ENCODE assay signal across 14 cellular contexts in the genomic region with DNA sequence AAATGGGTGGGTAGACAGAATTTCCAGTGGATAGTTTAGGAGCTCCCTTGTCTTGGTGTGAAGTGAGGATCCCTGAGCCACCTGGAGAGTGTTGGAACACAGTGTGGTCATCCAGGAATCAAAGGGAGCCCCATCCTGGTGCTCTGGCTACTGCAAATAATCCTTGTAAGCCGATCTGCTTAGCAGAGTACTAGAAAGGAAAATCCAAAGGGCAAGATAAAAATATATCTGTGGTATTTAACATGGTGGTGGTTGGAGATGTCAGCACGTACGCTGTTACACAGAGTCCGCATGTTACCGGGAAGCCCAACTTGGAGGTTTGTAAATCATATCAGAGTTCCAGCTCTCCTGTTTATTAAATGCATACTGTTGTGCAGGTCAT. TPM values are rescaled to one million over a fixed set of nuclear protein-coding genes. Genes with fewer than 3 reads are reported as not detected.
DNase-seq lines count a peak whose midpoint lies in the region; ATAC-seq and TF ChIP-seq lines count a peak whose summit lies in the region.
"Had no signal": no experiment of that assay in that cellular context is flagged by ENCODE, and none has a peak within 500 bp of the region (broad histone marks: within the 10 kb centered on the region; RNA-seq: fewer than 3 reads in every experiment).

No MANE protein-coding gene starts in this region.

- H3K9me3 Mint-ChIP-seq in endodermal cell: no peaks in the 10 kb centered on the region
- no peaks in the 10 kb centered on the region for H3K9me3 Mint-ChIP-seq in stimulated activated naive B cell treated with anti-CD40 and anti-IgM and Interleukin-4, amounts not matched to agents 10 μg/mL and 1 μg/mL and 100 μg/mL, for 72 hours
- H3K9me3 Mint-ChIP-seq: CD8-positive, alpha-beta memory T cell had no signal

- peaks cover 97% of the 10 kb centered on the region for H3K36me3 ChIP-seq in endodermal cell (ENCODE audit: control insufficient read depth, insufficient read depth, low read length)
- H3K36me3 ChIP-seq in gastroesophageal sphincter: peaks cover 0 to 36% of the 10 kb centered on the region in 2 donors
- peaks cover 16 to 33% of the 10 kb centered on the region in 2 experiments for H3K36me3 ChIP-seq in mesenchymal stem cell (ENCODE audit: control insufficient read depth in 1 of 2, insufficient read depth in 2 of 2, low read depth in 1 of 2, low read length in 2 of 2)
- H3K36me3 ChIP-seq in suprapubic skin: peaks cover 22% of the 10 kb centered on the region

- H3K4me3 Mint-ChIP-seq in endodermal cell: no peak overlapping the region
- no peak overlapping the region for H3K4me3 Mint-ChIP-seq in stimulated activated naive B cell treated with anti-CD40 and anti-IgM and Interleukin-4, amounts not matched to agents 10 μg/mL and 1 μg/mL and 100 μg/mL, for 72 hours
- H3K4me3 Mint-ChIP-seq: CD8-positive, alpha-beta memory T cell had no signal

- no peak overlapping the region for H2BK5ac ChIP-seq in mesenchymal stem cell (ENCODE audit: low read depth, low read length, poor library complexity, severe bottlenecking)

- H3K4me1 ChIP-seq in endodermal cell (ENCODE audit: control insufficient read depth, insufficient read depth, low read length): peaks cover 16% of the 10 kb centered on the region
- H3K4me1 ChIP-seq in gastroesophageal sphincter: peaks cover 0 to 53% (median 11%) of the 10 kb centered on the region in 3 donors
- H3K4me1 ChIP-seq in mesenchymal stem cell (ENCODE audit: control insufficient read depth, insufficient read depth, low read depth, low read length): peaks cover 24% of the 10 kb centered on the region
- peaks cover 44% of the 10 kb centered on the region for H3K4me1 ChIP-seq in suprapubic skin

- no peak overlapping the region for H3K14ac ChIP-seq in mesenchymal stem cell (ENCODE audit: low read length in 2 of 2)

- no peak overlapping the region for H2BK15ac ChIP-seq in mesenchymal stem cell (ENCODE audit: low read depth, poor library complexity, severe bottlenecking)

- 97 to 100% methylated on average over 2 to 5 of the region's 5 CpGs for WGBS in endodermal cell (ENCODE audit: insufficient coverage in 1 of 2, insufficient read length in 1 of 2), 2 experiments
- 77 to 81% methylated on average over 4 to 5 of the region's 5 CpGs for WGBS in gastroesophageal sphincter (ENCODE audit: low coverage in 1 of 2), 2 donors
- 95% methylated on average over 5 of the region's 5 CpGs for WGBS in mesenchymal stem cell
- WGBS in suprapubic skin: 96% methylated on average over 5 of the region's 5 CpGs

- DNase-seq in endodermal cell: no peak
- no peak for DNase-seq in mesenchymal stem cell
- no peak for DNase-seq in suprapubic skin (ENCODE audit: low spot score in 2 of 2)
- DNase-seq in activated T-cell treated with anti-CD3 and anti-CD28 coated beads, Interleukin-2, amount 50 U/mL, for 1 hour: no peak
- no peak for DNase-seq in NCI-H446 (lab: John Stamatoyannopoulos, UW)
- no peak for DNase-seq in stimulated activated naive B cell treated with anti-CD40 and anti-IgM and Interleukin-4, amounts not matched to agents 10 μg/mL and 1 μg/mL and 100 μg/mL, for 72 hours
- DNase-seq: CD8-positive, alpha-beta memory T cell; NCI-H146; NCI-H2227 treated with DMSO at 0.1 percent for 48 hours; NCI-H526 treated with DMSO at 0.1 percent for 48 hours; SHP77 treated with DMSO at 0.1 percent for 48 hours had no signal

- H2BK120ac ChIP-seq in mesenchymal stem cell (ENCODE audit: low read depth, low read length): no peak overlapping the region

- no peak overlapping the region for H3K9ac ChIP-seq in endodermal cell (ENCODE audit: extremely low read depth, low read length, poor library complexity, severe bottlenecking)
- peak overlapping the region; percentile 74 for H3K9ac ChIP-seq in mesenchymal stem cell (ENCODE audit: low read length)
- H3K9ac ChIP-seq: BLaER1 had no signal

- H3K27ac ChIP-seq in endodermal cell (ENCODE audit: low read depth, low read length): no peak overlapping the region
- H3K27ac ChIP-seq in gastroesophageal sphincter: peak overlapping the region in 3 of 4 donors; percentile 52 to 86 (median 82)
- H3K27ac ChIP-seq in mesenchymal stem cell (ENCODE audit: low read length, poor library complexity, severe bottlenecking): no peak overlapping the region
- peak overlapping the region; percentile 80 for H3K27ac ChIP-seq in suprapubic skin
- H3K27ac ChIP-seq: BLaER1, HL-60 had no signal

- H3K36me3 Mint-ChIP-seq in endodermal cell (ENCODE audit: low read depth): peaks cover 69% of the 10 kb centered on the region
- H3K36me3 Mint-ChIP-seq in stimulated activated naive B cell treated with anti-CD40 and anti-IgM and Interleukin-4, amounts not matched to agents 10 μg/mL and 1 μg/mL and 100 μg/mL, for 72 hours: no peaks in the 10 kb centered on the region

- H3K4me2 ChIP-seq in mesenchymal stem cell (ENCODE audit: low read length, poor library complexity, severe bottlenecking): no peak overlapping the region
- H3K4me2 ChIP-seq: BLaER1 had no signal

- ATAC-seq in gastroesophageal sphincter: no peak
- no peak for ATAC-seq in stimulated activated naive B cell treated with anti-CD40 and anti-IgM and Interleukin-4, amounts not matched to agents 10 μg/mL and 1 μg/mL and 100 μg/mL, for 72 hours (replicated peaks)

- TF ChIP-seq POLR2A in gastroesophageal sphincter (IDR thresholded peaks at IDR 0.05): no peak
- no peak for TF ChIP-seq POLR2A in suprapubic skin (IDR thresholded peaks at IDR 0.05)

- no peaks in the 10 kb centered on the region for H3K27me3 ChIP-seq in endodermal cell (ENCODE audit: control insufficient read depth, insufficient read depth, low read length, poor library complexity, severe bottlenecking)
- H3K27me3 ChIP-seq in gastroesophageal sphincter: no peaks in the 10 kb centered on the region
- H3K27me3 ChIP-seq in mesenchymal stem cell (ENCODE audit: control insufficient read depth in 1 of 2, insufficient read depth in 1 of 2, low read length in 2 of 2): no peaks in the 10 kb centered on the region
- no peaks in the 10 kb centered on the region for H3K27me3 ChIP-seq in suprapubic skin
- H3K27me3 ChIP-seq: BLaER1 had no signal

- H3K18ac ChIP-seq in mesenchymal stem cell (ENCODE audit: low read depth in 1 of 2, low read length in 2 of 2): no peak overlapping the region

- peaks cover 46% of the 10 kb centered on the region for H3K79me1 ChIP-seq in mesenchymal stem cell (replicated peaks; ENCODE audit: low read length, poor library complexity, severe bottlenecking)

- no peak for TF ChIP-seq CTCF in endodermal cell (conservative IDR thresholded peaks at IDR 0.05)
- no peak for TF ChIP-seq CTCF in gastroesophageal sphincter (IDR thresholded peaks at IDR 0.05)
- TF ChIP-seq CTCF in suprapubic skin (IDR thresholded peaks at IDR 0.05): no peak

- H3K4ac ChIP-seq in mesenchymal stem cell (ENCODE audit: low read depth in 1 of 2, low read length in 2 of 2): no peak overlapping the region

- H3K23ac ChIP-seq in mesenchymal stem cell (ENCODE audit: low read length in 2 of 2): no peak overlapping the region

- H3K27me3 Mint-ChIP-seq in endodermal cell (ENCODE audit: insufficient read depth): no peaks in the 10 kb centered on the region
- H3K27me3 Mint-ChIP-seq in stimulated activated naive B cell treated with anti-CD40 and anti-IgM and Interleukin-4, amounts not matched to agents 10 μg/mL and 1 μg/mL and 100 μg/mL, for 72 hours: no peaks in the 10 kb centered on the region
- H3K27me3 Mint-ChIP-seq: CD8-positive, alpha-beta memory T cell had no signal

- no peak overlapping the region for H2AK5ac ChIP-seq in mesenchymal stem cell (ENCODE audit: low read length, severe bottlenecking)

- H2AFZ ChIP-seq in mesenchymal stem cell (ENCODE audit: low read depth, low read length): no peak overlapping the region

- TF ChIP-seq EP300 in gastroesophageal sphincter (IDR thresholded peaks at IDR 0.05) (no peak), suprapubic skin (IDR thresholded peaks at IDR 0.05) (no peak)

- no peaks in the 10 kb centered on the region for H3K9me3 ChIP-seq in endodermal cell (ENCODE audit: control insufficient read depth, low read length)
- no peaks in the 10 kb centered on the region for H3K9me3 ChIP-seq in gastroesophageal sphincter
- no peaks in the 10 kb centered on the region for H3K9me3 ChIP-seq in mesenchymal stem cell (ENCODE audit: control insufficient read depth, low read length)
- no peaks in the 10 kb centered on the region for H3K9me3 ChIP-seq in suprapubic skin
- H3K9me3 ChIP-seq: BLaER1 had no signal

- H3K4me3 ChIP-seq in endodermal cell (ENCODE audit: low read length) (no peak overlapping the region), gastroesophageal sphincter (no peak overlapping the region), mesenchymal stem cell (ENCODE audit: insufficient read depth in 1 of 2, low read depth in 1 of 2, low read length in 2 of 2) (no peak overlapping the region), suprapubic skin (no peak overlapping the region)
- H3K4me3 ChIP-seq: BLaER1 had no signal

- no peak overlapping the region for H2BK12ac ChIP-seq in mesenchymal stem cell (ENCODE audit: low read length in 2 of 2)

- H3K4me1 Mint-ChIP-seq in endodermal cell: peaks cover 24% of the 10 kb centered on the region
- no peaks in the 10 kb centered on the region for H3K4me1 Mint-ChIP-seq in stimulated activated naive B cell treated with anti-CD40 and anti-IgM and Interleukin-4, amounts not matched to agents 10 μg/mL and 1 μg/mL and 100 μg/mL, for 72 hours

- peak overlapping the region; percentile 77 for H3K27ac Mint-ChIP-seq in endodermal cell
- H3K27ac Mint-ChIP-seq in stimulated activated naive B cell treated with anti-CD40 and anti-IgM and Interleukin-4, amounts not matched to agents 10 μg/mL and 1 μg/mL and 100 μg/mL, for 72 hours: no peak overlapping the region
- H3K27ac Mint-ChIP-seq: CD8-positive, alpha-beta memory T cell had no signal

- H4K91ac ChIP-seq in mesenchymal stem cell (ENCODE audit: low read length): no peak overlapping the region

- no peak overlapping the region for H4K8ac ChIP-seq in mesenchymal stem cell (ENCODE audit: low read length)

RNA-seq across cellular contexts. Expression of a gene that starts 39.0 kb away (rescaled TPM):
- total RNA-seq in endodermal cell (10 to 100 TPM; 47.2 to 66.4 TPM), gastroesophageal sphincter (10 to 100 TPM in 2 of 4 donors, 1 to 10 TPM in 2; 9.7 to 18.2 (median 12.7) TPM), suprapubic skin (10 to 100 TPM; 17.7 to 33.6 (median 26.2) TPM)
- 14.6 TPM for polyA plus RNA-seq in endodermal cell (2013, experiment 1 of 2)
- 16.4 TPM for polyA plus RNA-seq in endodermal cell (2013, experiment 2 of 2)
- 13.3 TPM for polyA plus RNA-seq in mesenchymal stem cell (2013, experiment 1 of 2)
- polyA plus RNA-seq in mesenchymal stem cell (2013, experiment 2 of 2): 13.8 TPM

Comparison
In these comparisons a context has a peak if more than half of its experiments do, and no peak if none do; other contexts are left out.
1. H3K27ac ChIP-seq: peak in gastroesophageal sphincter (3 of 4) and suprapubic skin (single experiment); none in endodermal cell (single experiment) and mesenchymal stem cell (single experiment).